8 cellular contexts compared by ENCODE assay signal in the genomic region with DNA sequence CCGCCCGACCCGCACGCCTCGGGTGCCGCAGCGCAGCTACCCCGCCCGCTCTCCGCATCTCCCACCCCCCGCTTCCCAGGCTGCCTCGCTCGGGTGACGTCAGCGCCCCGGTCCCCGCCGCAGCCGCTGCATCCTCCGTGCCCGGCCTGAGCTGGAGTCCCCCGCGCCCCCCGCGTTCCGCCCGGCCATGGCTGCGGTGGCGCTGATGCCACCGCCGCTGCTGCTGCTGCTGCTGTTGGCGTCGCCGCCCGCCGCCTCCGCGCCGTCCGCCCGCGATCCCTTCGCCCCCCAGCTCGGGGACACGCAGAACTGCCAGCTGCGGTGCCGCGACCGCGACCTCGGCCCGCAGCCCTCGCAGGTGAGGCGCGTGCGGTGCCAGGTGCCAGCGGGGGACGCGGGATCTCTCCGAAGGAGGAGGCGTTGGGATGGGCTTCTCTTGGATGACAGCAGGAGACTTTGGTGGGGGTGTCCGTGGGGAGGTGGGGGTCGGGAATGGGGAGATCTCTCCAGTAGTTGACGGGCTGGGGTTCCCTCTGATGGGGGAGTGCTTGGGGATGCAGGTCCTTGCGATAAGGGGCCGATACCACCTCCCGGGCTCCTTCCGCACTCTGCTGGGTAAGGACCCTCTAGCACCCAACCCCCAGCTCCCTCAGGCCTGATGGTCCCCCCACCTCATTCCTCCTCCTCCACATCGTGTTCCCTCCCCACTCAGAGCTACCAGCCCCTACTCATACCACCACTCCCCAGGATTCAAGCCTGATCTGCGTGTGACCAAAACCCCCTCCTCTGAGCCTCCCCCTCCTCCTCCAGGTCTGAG. TPM values are rescaled to one million over a fixed set of nuclear protein-coding genes. Genes with fewer than 3 reads are reported as not detected.
DNase-seq lines count a peak whose midpoint lies in the region; ATAC-seq and TF ChIP-seq lines count a peak whose summit lies in the region.

A gene (plus strand): TSS at position 99 of the 817 bp plus-strand sequence. CDS start 89 bp downstream, at position 188.

- no peak within 1 kb of the TSS for H2AFZ ChIP-seq in ACC112 (ENCODE audit: low read length, unreplicated experiment)

- peaks cover 62% of the 10 kb centered on the region for H3K27me3 Mint-ChIP-seq in HFFc6 (ENCODE audit: insufficient read depth)

- no peaks in the 10 kb centered on the region for H3K36me3 ChIP-seq in ACC112 (ENCODE audit: insufficient read depth, low read length)
- H3K36me3 ChIP-seq in skeletal muscle tissue (ENCODE audit: control insufficient read depth in 3 of 3, insufficient read depth in 3 of 3, low read length in 3 of 3), result no peaks in the 10 kb centered on the region

- H3K79me2 ChIP-seq in ACC112 (ENCODE audit: control insufficient read depth, insufficient read depth, low read length, unreplicated experiment), result no peaks in the 10 kb centered on the region

- H3K4me1 ChIP-seq in ACC112 (ENCODE audit: control insufficient read depth, insufficient read depth, low read length, unreplicated experiment), result no peaks in the 10 kb centered on the region
- peaks cover 12 to 19% (median 13%) of the 10 kb centered on the region in 3 donors for H3K4me1 ChIP-seq in skeletal muscle tissue (ENCODE audit: control insufficient read depth in 3 of 3, insufficient read depth in 3 of 3, low read length in 3 of 3)

- intact Hi-C loops in left ventricle myocardium superior (cut with micrococcal nuclease), result no loop called here

- H3K27ac Mint-ChIP-seq in HFFc6, result no peak within 1 kb of the TSS

- H3K9me3 Mint-ChIP-seq in HFFc6, result peaks cover 8% of the 10 kb centered on the region

- DNase-seq in HFFc6, result no peak
- DNase-seq in activated gamma-delta T cell treated with Interleukin-2 at 50 U/mL for 16 hours, result peak; percentile 39
- peak; percentile 58 for DNase-seq in left ventricle myocardium superior
- DNase-seq in NCI-H128 (lab: John Stamatoyannopoulos, UW; ENCODE audit: unreplicated experiment), result no peak
- no peak for DNase-seq in NCI-H2196 treated with DMSO at 0.1 percent for 48 hours (lab: John Stamatoyannopoulos, UW; ENCODE audit: unreplicated experiment)

- ATAC-seq in left ventricle myocardium superior (peak; percentile 52), HG03520 (IDR thresholded peaks at IDR 0.05; ENCODE audit: unreplicated experiment) (no peak)

- H3K27me3 ChIP-seq in ACC112 (ENCODE audit: insufficient read depth, low read length), result peaks cover 54% of the 10 kb centered on the region
- peaks cover 60 to 77% (median 65%) of the 10 kb centered on the region in 3 donors for H3K27me3 ChIP-seq in skeletal muscle tissue (ENCODE audit: control insufficient read depth in 3 of 3, insufficient read depth in 3 of 3, low read length in 3 of 3)

- H3K9ac ChIP-seq in skeletal muscle tissue (ENCODE audit: low read depth in 1 of 3, low read length in 3 of 3), result peak within 1 kb of the TSS in 1 of 3 donors; percentile 40

- H3K4me3 ChIP-seq in ACC112 (ENCODE audit: low read depth, low read length) (peak within 1 kb of the TSS; percentile 76), skeletal muscle tissue (ENCODE audit: low read length in 3 of 3) (peak within 1 kb of the TSS in 2 of 3 donors; percentile 54 to 63)

- H3K9me3 ChIP-seq in skeletal muscle tissue (ENCODE audit: control insufficient read depth in 3 of 3, low read length in 3 of 3), result no peaks in the 10 kb centered on the region

- H3K27ac ChIP-seq in ACC112 (ENCODE audit: low read depth, low read length) (no peak within 1 kb of the TSS), skeletal muscle tissue (ENCODE audit: low read depth, low read length) (no peak within 1 kb of the TSS)

- peaks cover 4% of the 10 kb centered on the region; the same call in 1 of the 2 replicates for H3K4me1 Mint-ChIP-seq in HFFc6 (ENCODE audit: low read depth)

- TF ChIP-seq CTCF in HFFc6 (IDR thresholded peaks at IDR 0.05), result no peak

- peak within 1 kb of the TSS; percentile 71 for H3K4me3 Mint-ChIP-seq in HFFc6

- H3K36me3 Mint-ChIP-seq in HFFc6 (ENCODE audit: low read depth), result peaks cover 7% of the 10 kb centered on the region

RNA-seq across cellular contexts. Expression of the gene that starts here (rescaled TPM):
- total RNA-seq in HFFc6 (2021; fragmentation: NEBNext Ultra II Directional; extraction: Animal tissue kit (Norgen Biotek cat#: 25700)), result 1 to 10 TPM; 1.7 to 4.3 (median 3.2) TPM
- 1.5 TPM for total RNA-seq in left ventricle myocardium superior
- 2.1 TPM for total RNA-seq in skeletal muscle tissue

Comparison
In these comparisons a context has a peak if more than half of its experiments do, and no peak if none do; other contexts are left out.
1. DNase-seq: peak in activated gamma-delta T cell treated with Interleukin-2 at 50 U/mL for 16 hours (single experiment) and left ventricle myocardium superior (single experiment); none in HFFc6 (single experiment), NCI-H128 (single experiment) and NCI-H2196 treated with DMSO at 0.1 percent for 48 hours (single experiment).